In genomic region chr17:2906907-2907306, GRCh38 we compare ENCODE assay signal across 17 cellular contexts.
DNase-seq lines count a peak whose midpoint lies in the region; ATAC-seq lines count a peak whose summit lies in the region.
"Had no signal": no experiment of that assay in that cellular context is flagged by ENCODE, and none has a peak within 500 bp of the region (broad histone marks: within the 10 kb centered on the region; RNA-seq: fewer than 3 reads in every experiment).

No MANE protein-coding gene starts in this region.

- H3K4me2 ChIP-seq in neuronal stem cell (ENCODE audit: insufficient read depth, low read length, poor library complexity, severe bottlenecking), result no peak overlapping the region

- H3K27me3 ChIP-seq in neuronal stem cell (ENCODE audit: control insufficient read depth in 3 of 3, insufficient read depth in 3 of 3, low read depth in 1 of 3, low read length in 3 of 3), result peaks cover 0 to 16% (median 0%) of the 10 kb centered on the region in 3 experiments

- H3K4me3 Mint-ChIP-seq in activated CD8-positive, alpha-beta memory T cell treated with anti-CD3 and anti-CD28 coated beads, Interleukin-2, amount 10 ng/mL, durations not matched to agents 7 days and 5 days, result no peak overlapping the region
- no peak overlapping the region for H3K4me3 Mint-ChIP-seq in stimulated activated effector memory CD8-positive, alpha-beta T cell treated with anti-CD3 and anti-CD28 coated beads, Interleukin-12 subunit alpha, Interleukin-12 subunit beta, amount 100 ng/mL, for 72 hours
- H3K4me3 Mint-ChIP-seq: CD8-positive, alpha-beta T cell; naive B cell; stimulated activated naive CD8-positive, alpha-beta T cell treated with anti-CD3 and anti-CD28 coated beads, Interleukin-15, Interleukin-2, amounts not matched to agents 100 ng/mL and 50 ng/mL, for 24 hours had no signal

- no peak overlapping the region for H2BK5ac ChIP-seq in neuronal stem cell (ENCODE audit: low read length)

- no CpG with 5 or more reads among the region's 6 CpGs for WGBS in neuronal stem cell (ENCODE audit: extremely low coverage in 2 of 2, insufficient read length in 2 of 2, insufficient replicate concordance in 1 of 2), 2 donors

- peak overlapping the region; percentile 13 for H3K18ac ChIP-seq in neuronal stem cell (ENCODE audit: low read length)

- no peak overlapping the region for H2BK12ac ChIP-seq in neuronal stem cell (ENCODE audit: low read length)

- no peaks in the 10 kb centered on the region for H3K79me1 ChIP-seq in neuronal stem cell (ENCODE audit: low read depth, low read length)

- H2BK120ac ChIP-seq in neuronal stem cell (ENCODE audit: low read depth, low read length), result no peak overlapping the region

- no peak overlapping the region for H4K8ac ChIP-seq in neuronal stem cell (ENCODE audit: low read depth, low read length)

- ATAC-seq in activated CD8-positive, alpha-beta memory T cell treated with anti-CD3 and anti-CD28 coated beads, Interleukin-2, amount 10 ng/mL, durations not matched to agents 7 days and 5 days, result no peak
- ATAC-seq in stimulated activated effector memory CD8-positive, alpha-beta T cell treated with anti-CD3 and anti-CD28 coated beads, Interleukin-12 subunit alpha, Interleukin-12 subunit beta, amount 100 ng/mL, for 72 hours, result peak; percentile 97
- no peak for ATAC-seq in GM19455 (IDR thresholded peaks at IDR 0.05; ENCODE audit: unreplicated experiment)
- ATAC-seq: CD8-positive, alpha-beta T cell had no signal

- H3K27ac ChIP-seq in neuronal stem cell (replicated peaks; ENCODE audit: low read length), result no peak overlapping the region
- H3K27ac ChIP-seq: prostate gland had no signal

- H3K9me3 Mint-ChIP-seq in activated CD8-positive, alpha-beta memory T cell treated with anti-CD3 and anti-CD28 coated beads, Interleukin-2, amount 10 ng/mL, durations not matched to agents 7 days and 5 days (ENCODE audit: low read depth), result no peaks in the 10 kb centered on the region
- H3K9me3 Mint-ChIP-seq in stimulated activated effector memory CD8-positive, alpha-beta T cell treated with anti-CD3 and anti-CD28 coated beads, Interleukin-12 subunit alpha, Interleukin-12 subunit beta, amount 100 ng/mL, for 72 hours, result peaks cover 5% of the 10 kb centered on the region
- H3K9me3 Mint-ChIP-seq: CD8-positive, alpha-beta T cell; stimulated activated naive CD8-positive, alpha-beta T cell treated with anti-CD3 and anti-CD28 coated beads, Interleukin-15, Interleukin-2, amounts not matched to agents 100 ng/mL and 50 ng/mL, for 24 hours had no signal

- peaks cover 5% of the 10 kb centered on the region for H3K36me3 Mint-ChIP-seq in activated CD8-positive, alpha-beta memory T cell treated with anti-CD3 and anti-CD28 coated beads, Interleukin-2, amount 10 ng/mL, durations not matched to agents 7 days and 5 days
- H3K36me3 Mint-ChIP-seq in stimulated activated effector memory CD8-positive, alpha-beta T cell treated with anti-CD3 and anti-CD28 coated beads, Interleukin-12 subunit alpha, Interleukin-12 subunit beta, amount 100 ng/mL, for 72 hours, result peaks cover 16% of the 10 kb centered on the region

- peak; percentile 20 for DNase-seq in activated CD8-positive, alpha-beta memory T cell treated with anti-CD3 and anti-CD28 coated beads, Interleukin-2, amount 50 U/mL, for 24 hours (ENCODE audit: extremely low read depth)
- DNase-seq in activated CD8-positive, alpha-beta memory T cell treated with anti-CD3 and anti-CD28 coated beads, Interleukin-2, amount 10 ng/mL, durations not matched to agents 7 days and 5 days, result no peak
- DNase-seq in activated T-cell treated with anti-CD3 and anti-CD28 coated beads, Interleukin-2, amount 50 U/mL, for 48 hours, result peak; percentile 58 to 71
- DNase-seq in neuronal stem cell (ENCODE audit: low spot score) (no peak), hypothalamus (lab: John Stamatoyannopoulos, UW) (no peak), germinal center (ENCODE audit: low spot score) (no peak)
- DNase-seq in stimulated activated effector memory CD8-positive, alpha-beta T cell treated with anti-CD3 and anti-CD28 coated beads, Interleukin-12 subunit alpha, Interleukin-12 subunit beta, amount 100 ng/mL, for 72 hours (ENCODE audit: low spot score in 2 of 2), result peak; percentile 26 to 85
- DNase-seq: aorta; CD8-positive, alpha-beta T cell; H7; MM.1S; naive B cell; NCI-H69 had no signal

- H2AFZ ChIP-seq in neuronal stem cell (ENCODE audit: low read length), result no peak overlapping the region

- H3K4me1 Mint-ChIP-seq in activated CD8-positive, alpha-beta memory T cell treated with anti-CD3 and anti-CD28 coated beads, Interleukin-2, amount 10 ng/mL, durations not matched to agents 7 days and 5 days, result peaks cover 10% of the 10 kb centered on the region
- peaks cover 68% of the 10 kb centered on the region for H3K4me1 Mint-ChIP-seq in stimulated activated effector memory CD8-positive, alpha-beta T cell treated with anti-CD3 and anti-CD28 coated beads, Interleukin-12 subunit alpha, Interleukin-12 subunit beta, amount 100 ng/mL, for 72 hours

- H3K14ac ChIP-seq in neuronal stem cell (ENCODE audit: low read length), result no peak overlapping the region

- no peak overlapping the region for H3K9ac ChIP-seq in neuronal stem cell (ENCODE audit: low read depth, low read length, poor library complexity)

- no peak overlapping the region for H2AK5ac ChIP-seq in neuronal stem cell (ENCODE audit: low read depth, low read length)

- no peaks in the 10 kb centered on the region for H3K36me3 ChIP-seq in neuronal stem cell (replicated peaks in 1 of 2; ENCODE audit: control insufficient read depth in 2 of 2, insufficient read depth in 2 of 2, low read length in 2 of 2)
- H3K36me3 ChIP-seq: prostate gland had no signal

- no peak overlapping the region for H3K27ac Mint-ChIP-seq in activated CD8-positive, alpha-beta memory T cell treated with anti-CD3 and anti-CD28 coated beads, Interleukin-2, amount 10 ng/mL, durations not matched to agents 7 days and 5 days
- peak overlapping the region; percentile 90 for H3K27ac Mint-ChIP-seq in stimulated activated effector memory CD8-positive, alpha-beta T cell treated with anti-CD3 and anti-CD28 coated beads, Interleukin-12 subunit alpha, Interleukin-12 subunit beta, amount 100 ng/mL, for 72 hours
- H3K27ac Mint-ChIP-seq: CD8-positive, alpha-beta T cell; stimulated activated naive CD8-positive, alpha-beta T cell treated with anti-CD3 and anti-CD28 coated beads, Interleukin-15, Interleukin-2, amounts not matched to agents 100 ng/mL and 50 ng/mL, for 24 hours had no signal

- H3K27me3 Mint-ChIP-seq in activated CD8-positive, alpha-beta memory T cell treated with anti-CD3 and anti-CD28 coated beads, Interleukin-2, amount 10 ng/mL, durations not matched to agents 7 days and 5 days, result no peaks in the 10 kb centered on the region
- H3K27me3 Mint-ChIP-seq: naive B cell; stimulated activated naive CD8-positive, alpha-beta T cell treated with anti-CD3 and anti-CD28 coated beads, Interleukin-15, Interleukin-2, amounts not matched to agents 100 ng/mL and 50 ng/mL, for 24 hours had no signal

- CTCF ChIA-PET in activated CD8-positive, alpha-beta memory T cell treated with anti-CD3 and anti-CD28 coated beads, Interleukin-2, amount 10 ng/mL, durations not matched to agents 7 days and 5 days (lab: Charles Lee), result no interaction called here

- no peaks in the 10 kb centered on the region for H3K9me3 ChIP-seq in neuronal stem cell (replicated peaks in 1 of 2; ENCODE audit: control insufficient read depth in 2 of 2, insufficient read depth in 1 of 2, low read depth in 1 of 2, low read length in 2 of 2)
- H3K9me3 ChIP-seq: prostate gland had no signal

- H4K91ac ChIP-seq in neuronal stem cell (ENCODE audit: low read depth, low read length, poor library complexity), result no peak overlapping the region

- H2BK15ac ChIP-seq in neuronal stem cell (ENCODE audit: low read length), result no peak overlapping the region

- no peak overlapping the region for H3K4ac ChIP-seq in neuronal stem cell (ENCODE audit: low read length)

- H3K4me1 ChIP-seq in neuronal stem cell (ENCODE audit: control insufficient read depth in 2 of 2, insufficient read depth in 1 of 2, low read depth in 1 of 2, low read length in 2 of 2), result peaks cover 0 to 13% of the 10 kb centered on the region in 2 donors
- H3K4me1 ChIP-seq: prostate gland had no signal

- no peak overlapping the region for H3K23ac ChIP-seq in neuronal stem cell (ENCODE audit: low read depth, low read length, poor library complexity)

- H3K4me3 ChIP-seq in neuronal stem cell (ENCODE audit: low read length in 2 of 2), result no peak overlapping the region
- H3K4me3 ChIP-seq: lung, prostate gland had no signal

Comparison
In these comparisons a context has a peak if more than half of its experiments do, and no peak if none do; other contexts are left out.
1. DNase-seq: peak in activated CD8-positive, alpha-beta memory T cell treated with anti-CD3 and anti-CD28 coated beads, Interleukin-2, amount 50 U/mL, for 24 hours (single experiment), activated T-cell treated with anti-CD3 and anti-CD28 coated beads, Interleukin-2, amount 50 U/mL, for 48 hours (2 of 2) and stimulated activated effector memory CD8-positive, alpha-beta T cell treated with anti-CD3 and anti-CD28 coated beads, Interleukin-12 subunit alpha, Interleukin-12 subunit beta, amount 100 ng/mL, for 72 hours (2 of 2); none in activated CD8-positive, alpha-beta memory T cell treated with anti-CD3 and anti-CD28 coated beads, Interleukin-2, amount 10 ng/mL, durations not matched to agents 7 days and 5 days (single experiment), neuronal stem cell (single experiment), hypothalamus (0 of 51) and germinal center (single experiment).